33 cellular contexts compared by ENCODE assay signal in genomic region chr16:27102701-27103575, GRCh38. TPM values are rescaled to one million over a fixed set of nuclear protein-coding genes. Genes with fewer than 3 reads are reported as not detected.
"Had no signal": no experiment of that assay in that cellular context is flagged by ENCODE, and none has a peak within 500 bp of the region (broad histone marks: within the 10 kb centered on the region; RNA-seq: fewer than 3 reads in every experiment).

No MANE protein-coding gene starts in this region.

- H3K36me3 Mint-ChIP-seq: activated naive CD4-positive, alpha-beta T cell treated with anti-CD3 and anti-CD28 coated beads, Interleukin-2, amount 50 U/mL, for 24 hours; naive B cell; stimulated activated effector memory CD8-positive, alpha-beta T cell treated with anti-CD3 and anti-CD28 coated beads, Interleukin-12 subunit alpha, Interleukin-12 subunit beta, amount 100 ng/mL, for 72 hours had no signal

- H3K27ac Mint-ChIP-seq: activated B cell treated with CpG ODN at 0.5 μM for 24 hours; activated CD8-positive, alpha-beta T cell treated with anti-CD3 and anti-CD28 coated beads for 36 hours; activated naive CD4-positive, alpha-beta T cell treated with anti-CD3 and anti-CD28 coated beads, Interleukin-2, amount 50 U/mL, for 24 hours; activated naive CD8-positive, alpha-beta T cell treated with anti-CD3 and anti-CD28 coated beads, Interleukin-2, amount 50 U/mL, for 24 hours; activated T-cell treated with anti-CD3 and anti-CD28 coated beads, Interleukin-2, amount 50 U/mL, for 24 hours; dendritic cell treated with granulocyte-macrophage colony-stimulating factor and Interleukin-4, amounts not matched to agents 40 ng/mL and 50 ng/mL, for 4 days; nephron progenitor cell; stimulated activated effector memory CD8-positive, alpha-beta T cell treated with anti-CD3 and anti-CD28 coated beads, Interleukin-12 subunit alpha, Interleukin-12 subunit beta, amount 100 ng/mL, for 72 hours; stimulated activated naive CD8-positive, alpha-beta T cell treated with anti-CD3 and anti-CD28 coated beads, Interleukin-15, Interleukin-2, amounts not matched to agents 100 ng/mL and 50 ng/mL, for 24 hours had no signal

- ATAC-seq: activated CD8-positive, alpha-beta T cell treated with anti-CD3 and anti-CD28 coated beads for 36 hours; activated naive CD8-positive, alpha-beta T cell treated with anti-CD3 and anti-CD28 coated beads, Interleukin-2, amount 50 U/mL, for 24 hours; left lung; lower lobe of right lung; pancreas; sciatic nerve; stimulated activated effector memory CD8-positive, alpha-beta T cell treated with anti-CD3 and anti-CD28 coated beads, Interleukin-12 subunit alpha, Interleukin-12 subunit beta, amount 100 ng/mL, for 72 hours; upper lobe of right lung had no signal

- DNase-seq: activated B cell treated with CpG ODN at 0.5 μM for 24 hours; activated CD4-positive, alpha-beta T cell treated with anti-CD3 and anti-CD28 coated beads, Interleukin-2, amount 50 U/mL, for 1 hour; activated CD8-positive, alpha-beta T cell treated with anti-CD3 and anti-CD28 coated beads for 36 hours; activated naive CD8-positive, alpha-beta T cell treated with anti-CD3 and anti-CD28 coated beads, Interleukin-2, amount 50 U/mL, for 24 hours; activated T-cell treated with anti-CD3 and anti-CD28 coated beads, Interleukin-2, amount 50 U/mL, for 24 hours; amygdala; central memory CD4-positive, alpha-beta T cell; effector CD4-positive, alpha-beta T cell; esophagus squamous epithelium; foreskin melanocyte; kidney glomerular epithelial cell; left lung; lower lobe of right lung; mesenchymal stem cell; naive B cell; nephron progenitor cell; pancreas; retina; stimulated activated CD4-positive, alpha-beta T cell treated with anti-CD3 and anti-CD28 coated beads, Interleukin-12 subunit alpha, Interleukin-12 subunit beta, amount 100 ng/mL, for 4 hours; stimulated activated CD4-positive, alpha-beta T cell treated with anti-CD3 and anti-CD28 coated beads, Interleukin-4, amount 100 ng/mL, for 24 hours; T-helper 2 cell; upper lobe of right lung had no signal

- H3K27me3 ChIP-seq: esophagus squamous epithelium, pancreas, upper lobe of right lung had no signal

- H3K4me1 ChIP-seq: esophagus squamous epithelium, left lung, lower lobe of right lung, pancreas, prostate gland, upper lobe of right lung had no signal

- H3K36me3 ChIP-seq: esophagus squamous epithelium, left lung, lower lobe of right lung, pancreas, prostate gland, upper lobe of right lung had no signal

- H3K9me3 ChIP-seq: esophagus squamous epithelium, left lung, lower lobe of right lung, pancreas, prostate gland, upper lobe of right lung had no signal

- H3K9me3 Mint-ChIP-seq: activated B cell treated with CpG ODN at 0.5 μM for 24 hours; activated CD8-positive, alpha-beta T cell treated with anti-CD3 and anti-CD28 coated beads for 36 hours; activated naive CD4-positive, alpha-beta T cell treated with anti-CD3 and anti-CD28 coated beads, Interleukin-2, amount 50 U/mL, for 24 hours; activated naive CD8-positive, alpha-beta T cell treated with anti-CD3 and anti-CD28 coated beads, Interleukin-2, amount 50 U/mL, for 24 hours; activated T-cell treated with anti-CD3 and anti-CD28 coated beads, Interleukin-2, amount 50 U/mL, for 24 hours; dendritic cell treated with granulocyte-macrophage colony-stimulating factor and Interleukin-4, amounts not matched to agents 40 ng/mL and 50 ng/mL, for 4 days; nephron progenitor cell; stimulated activated effector memory CD8-positive, alpha-beta T cell treated with anti-CD3 and anti-CD28 coated beads, Interleukin-12 subunit alpha, Interleukin-12 subunit beta, amount 100 ng/mL, for 72 hours; stimulated activated naive CD8-positive, alpha-beta T cell treated with anti-CD3 and anti-CD28 coated beads, Interleukin-15, Interleukin-2, amounts not matched to agents 100 ng/mL and 50 ng/mL, for 24 hours had no signal

- H3K4me3 Mint-ChIP-seq: activated B cell treated with CpG ODN at 0.5 μM for 24 hours; activated CD8-positive, alpha-beta T cell treated with anti-CD3 and anti-CD28 coated beads for 36 hours; activated naive CD4-positive, alpha-beta T cell treated with anti-CD3 and anti-CD28 coated beads, Interleukin-2, amount 50 U/mL, for 24 hours; activated naive CD8-positive, alpha-beta T cell treated with anti-CD3 and anti-CD28 coated beads, Interleukin-2, amount 50 U/mL, for 24 hours; activated T-cell treated with anti-CD3 and anti-CD28 coated beads, Interleukin-2, amount 50 U/mL, for 24 hours; dendritic cell treated with granulocyte-macrophage colony-stimulating factor and Interleukin-4, amounts not matched to agents 40 ng/mL and 50 ng/mL, for 4 days; naive B cell; nephron progenitor cell; stimulated activated effector memory CD8-positive, alpha-beta T cell treated with anti-CD3 and anti-CD28 coated beads, Interleukin-12 subunit alpha, Interleukin-12 subunit beta, amount 100 ng/mL, for 72 hours; stimulated activated naive CD8-positive, alpha-beta T cell treated with anti-CD3 and anti-CD28 coated beads, Interleukin-15, Interleukin-2, amounts not matched to agents 100 ng/mL and 50 ng/mL, for 24 hours had no signal

- H3K4me3 ChIP-seq: esophagus squamous epithelium, left lung, lower lobe of right lung, pancreas, prostate gland, skin epidermis, upper lobe of right lung had no signal

- H3K4me1 Mint-ChIP-seq: activated naive CD4-positive, alpha-beta T cell treated with anti-CD3 and anti-CD28 coated beads, Interleukin-2, amount 50 U/mL, for 24 hours; activated naive CD8-positive, alpha-beta T cell treated with anti-CD3 and anti-CD28 coated beads, Interleukin-2, amount 50 U/mL, for 24 hours; stimulated activated effector memory CD8-positive, alpha-beta T cell treated with anti-CD3 and anti-CD28 coated beads, Interleukin-12 subunit alpha, Interleukin-12 subunit beta, amount 100 ng/mL, for 72 hours had no signal

- H3K27ac ChIP-seq: epithelial cell of prostate, esophagus squamous epithelium, left lung, lower lobe of right lung, pancreas, prostate gland, skin epidermis, upper lobe of right lung had no signal

RNA-seq across cellular contexts. Expression of gene C16orf82, which starts 36.2 kb away (rescaled TPM):
- total RNA-seq: activated B cell treated with CpG ODN at 0.5 μM for 24 hours; activated CD8-positive, alpha-beta T cell treated with anti-CD3 and anti-CD28 coated beads for 36 hours; esophagus squamous epithelium; glomerular endothelial cell; left lung; lower lobe of right lung; mucosa of gallbladder; pancreas; subcutaneous adipose tissue; upper lobe of right lung had no signal
- polyA plus RNA-seq: pancreas had no signal
